In genomic region chr14:81561084-81561775, GRCh38 we compare ENCODE assay signal across 1 cellular context.
TF ChIP-seq lines count a peak whose summit lies in the region.

No MANE protein-coding gene starts in this region.

TF ChIP-seq in GM23338, 12 proteins besides CTCF, POLR2A, EP300 and RAD21 (continued from another document):
- peak; percentile 91 for TF ChIP-seq ZNF462 (CRISPR knock-in tag; IDR thresholded peaks at IDR 0.05)
- no peak for TF ChIP-seq ETS1 (IDR thresholded peaks at IDR 0.05)
- no peak for TF ChIP-seq EZH2 (IDR thresholded peaks at IDR 0.05; ENCODE audit: low read depth, unreplicated experiment)
- no peak for TF ChIP-seq EZH2phosphoT487 (IDR thresholded peaks at IDR 0.05; ENCODE audit: unreplicated experiment)
